20 cellular contexts compared by ENCODE assay signal in the genomic region with DNA sequence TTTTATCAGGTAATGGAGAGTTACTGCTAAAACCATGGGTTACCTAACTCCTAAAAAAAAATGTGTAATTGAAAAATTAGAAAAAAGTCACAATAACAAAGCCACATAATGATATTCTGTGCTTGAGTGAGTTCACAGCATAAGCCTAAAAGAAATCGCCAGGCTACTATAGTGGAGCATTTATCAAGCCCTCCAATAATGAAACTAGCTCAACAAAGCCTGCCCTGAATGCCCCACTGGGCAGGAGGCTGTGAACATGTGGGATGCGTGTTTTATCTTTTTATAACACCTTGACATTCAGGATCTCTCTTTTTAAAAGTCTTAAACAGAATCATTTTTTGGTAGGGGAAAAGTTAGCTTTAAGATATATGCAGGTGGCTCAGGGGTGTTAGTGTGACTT.
DNase-seq lines count a peak whose midpoint lies in the region; ATAC-seq, FAIRE-seq and TF ChIP-seq lines count a peak whose summit lies in the region.
"Had no signal": no experiment of that assay in that cellular context is flagged by ENCODE, and none has a peak within 500 bp of the region (broad histone marks: within the 10 kb centered on the region; RNA-seq: fewer than 3 reads in every experiment).

No MANE protein-coding gene starts in this region.

- no peak for DNase-seq in GM12878 (ENCODE audit: low read depth, low spot score)
- no peak for DNase-seq in neural crest cell (ENCODE audit: low read depth, low spot score)
- no peak for DNase-seq in posterior cingulate gyrus
- DNase-seq in substantia nigra (lab: John Stamatoyannopoulos, UW): no peak
- DNase-seq in DMS 273 treated with DMSO at 0.1 percent for 48 hours (lab: John Stamatoyannopoulos, UW): no peak
- DNase-seq: NCI-H1092 treated with DMSO at 0.1 percent for 48 hours, NCI-H1436 treated with DMSO at 0.1 percent for 48 hours, NCI-H1930, NCI-H226, NCI-H510A treated with DMSO at 0.1 percent for 48 hours, NCI-H774, Right ventricle myocardium superior had no signal

- no peaks in the 10 kb centered on the region for H3K27me3 ChIP-seq in KMS-11 (ENCODE audit: insufficient read depth, low read depth)
- H3K27me3 ChIP-seq in GM12878 (replicated peaks in 1 of 2; ENCODE audit: control insufficient read depth in 2 of 2, insufficient read depth in 2 of 2, low read length in 1 of 2): no peaks in the 10 kb centered on the region

- POLR2A ChIA-PET in GM12878 (lab: Charles Lee): no interaction called here

- H3K79me2 ChIP-seq in KMS-11 (ENCODE audit: insufficient read depth, low read depth) (no peaks in the 10 kb centered on the region), GM12878 (ENCODE audit: control insufficient read depth, insufficient read depth, low read length) (no peaks in the 10 kb centered on the region)

- no peak overlapping the region for H3K9ac ChIP-seq in KMS-11
- no peak overlapping the region for H3K9ac ChIP-seq in GM12878 (ENCODE audit: control insufficient read depth, insufficient read depth, low read length)

- RAD21 ChIA-PET in GM12878 (lab: Charles Lee; ENCODE audit: unreplicated experiment): interaction anchor here (1.0 to 1.2 kb wide), 2 partner anchors 17 to 43 kb away, joined by 3 to 4 read pairs; no protein-coding TSS in a partner anchor

- CTCF ChIA-PET in GM12878 (lab: Yijun Ruan, JAX): interaction anchor here (1.8 kb wide), 1 partner anchor 9 kb away, joined by 6 read pairs; no protein-coding TSS in a partner anchor

- BruUV-seq in GM12878 (replicated peaks; lab: Mats Ljungman, UMichigan): no TSS peak

- H3K27me3 Mint-ChIP-seq in neural crest cell (ENCODE audit: low read depth): no peaks in the 10 kb centered on the region
- H3K27me3 Mint-ChIP-seq: B cell had no signal

- TF ChIP-seq POLR2A in GM12878 (IDR thresholded peaks at IDR 0.05; ENCODE audit: low read depth, low read length): no peak

- H3K9me3 ChIP-seq in GM12878 (replicated peaks; ENCODE audit: control insufficient read depth, insufficient read depth, low read length): no peaks in the 10 kb centered on the region

- FAIRE-seq in GM12878 (lab: Jason Lieb, UNC): peak; percentile 7
- FAIRE-seq: A204.1, D721Med, H1 had no signal

- peak overlapping the region; percentile 50 for H3K4me3 Mint-ChIP-seq in neural crest cell
- H3K4me3 Mint-ChIP-seq: B cell, CD14-positive monocyte had no signal

- intact Hi-C loops in GM12878 (cut with micrococcal nuclease; ENCODE audit: unreplicated experiment) (no loop called here), posterior cingulate gyrus (cut with DNase I) (no loop called here)

- H2AFZ ChIP-seq in KMS-11 (ENCODE audit: low read depth) (no peak overlapping the region), GM12878 (ENCODE audit: control insufficient read depth, low read depth, low read length) (no peak overlapping the region)

- H3K4me1 ChIP-seq in KMS-11 (ENCODE audit: low read depth, poor library complexity, severe bottlenecking): peaks cover 25% of the 10 kb centered on the region
- H3K4me1 ChIP-seq in GM12878 (ENCODE audit: control insufficient read depth, insufficient read depth, low read length): no peaks in the 10 kb centered on the region

- H3K4me2 ChIP-seq in KMS-11: peak overlapping the region; percentile 3; the same call in 1 of the 2 replicates
- no peak overlapping the region for H3K4me2 ChIP-seq in GM12878 (ENCODE audit: control insufficient read depth, insufficient read depth)

- ATAC-seq in GM18868 (IDR thresholded peaks at IDR 0.05; ENCODE audit: unreplicated experiment) (peak; percentile 52), GM12878 (0 out of 3 replicates have a peak, but pooled peaks have one; percentile 31)
- ATAC-seq: HCT116 had no signal

- TF ChIP-seq EP300 in GM12878 (IDR thresholded peaks at IDR 0.05; ENCODE audit: borderline replicate concordance in 1 of 2, control insufficient read depth in 1 of 2, low read depth in 2 of 2, low read length in 2 of 2): no peak

- SMC1A ChIA-PET in GM12878 (lab: Charles Lee; ENCODE audit: uncharacterized antibody, unreplicated experiment): interaction anchor here (0.8 to 2.4 kb wide), 4 partner anchors 8 to 228 kb away, joined by 3 to 10 read pairs (median 3); no protein-coding TSS in a partner anchor

- H4K20me1 ChIP-seq in KMS-11 (ENCODE audit: insufficient read depth) (no peaks in the 10 kb centered on the region), GM12878 (ENCODE audit: control insufficient read depth, insufficient read depth) (no peaks in the 10 kb centered on the region)

- TF ChIP-seq CTCF in KMS-11 (conservative IDR thresholded peaks at IDR 0.05; ENCODE audit: low read depth, low read length): no peak
- TF ChIP-seq CTCF in GM12878 (IDR thresholded peaks at IDR 0.05 in 2 of 3, conservative IDR thresholded peaks at IDR 0.05 in 1 of 3; ENCODE audit: control insufficient read depth in 2 of 3, extremely low read depth in 1 of 3, insufficient read depth in 1 of 3, low read depth in 3 of 3, low read length in 3 of 3): no peak
- TF ChIP-seq CTCF in neural crest cell (conservative IDR thresholded peaks at IDR 0.05): no peak

- peaks cover 10% of the 10 kb centered on the region for H3K36me3 Mint-ChIP-seq in neural crest cell (ENCODE audit: low read depth)

- no peak overlapping the region for H3K4me3 ChIP-seq in KMS-11 (IDR thresholded peaks at IDR 0.05; ENCODE audit: insufficient read depth, low read depth, low read length)
- H3K4me3 ChIP-seq in GM12878: no peak overlapping the region

- no peaks in the 10 kb centered on the region for H3K36me3 ChIP-seq in KMS-11 (ENCODE audit: insufficient read depth)
- H3K36me3 ChIP-seq in GM12878 (ENCODE audit: control insufficient read depth in 2 of 2, insufficient read depth in 2 of 2, low read length in 1 of 2): no peaks in the 10 kb centered on the region

- no peak for TF ChIP-seq RAD21 in GM12878 (IDR thresholded peaks at IDR 0.05; ENCODE audit: insufficient read depth, low read depth, low read length)

- peak overlapping the region; percentile 14; the same call in 1 of the 2 replicates for H3K27ac ChIP-seq in KMS-11
- H3K27ac ChIP-seq in GM12878 (ENCODE audit: control insufficient read depth, insufficient read depth): no peak overlapping the region
- no peak overlapping the region for H3K27ac ChIP-seq in substantia nigra (ENCODE audit: low read depth, low read length, poor library complexity, severe bottlenecking)

- H3K9me3 Mint-ChIP-seq in neural crest cell: no peaks in the 10 kb centered on the region
- H3K9me3 Mint-ChIP-seq: CD14-positive monocyte had no signal

- no peak overlapping the region for H3K27ac Mint-ChIP-seq in neural crest cell (ENCODE audit: unreplicated experiment)
- H3K27ac Mint-ChIP-seq: B cell, CD14-positive monocyte had no signal

- 31% methylated on average over 2 of the region's 2 CpGs for WGBS in GM12878 (ENCODE audit: insufficient coverage, insufficient replicate concordance, low lambda C conversion rate, missing lambda C conversion rate)

- H3K4me1 Mint-ChIP-seq in neural crest cell: peaks cover 33% of the 10 kb centered on the region
- H3K4me1 Mint-ChIP-seq: B cell, CD14-positive monocyte had no signal

- in situ Hi-C loops in GM12878 (cut with MboI): no loop called here

TF ChIP-seq in GM12878, 131 proteins besides CTCF, POLR2A, EP300 and RAD21 (continues in another document):
- TF ChIP-seq KDM1A (IDR thresholded peaks at IDR 0.05; ENCODE audit: borderline replicate concordance) (no peak), SUPT20H (IDR thresholded peaks at IDR 0.05; ENCODE audit: borderline replicate concordance, control insufficient read depth, low read depth, low read length) (no peak), GABPA (IDR thresholded peaks at IDR 0.05; ENCODE audit: low read depth) (no peak), POU2F2 (IDR thresholded peaks at IDR 0.05; ENCODE audit: borderline replicate concordance, low read depth, low read length) (no peak), KAT2A (conservative IDR thresholded peaks at IDR 0.05; ENCODE audit: control insufficient read depth, low read depth, low read length) (no peak), TARDBP (IDR thresholded peaks at IDR 0.05; ENCODE audit: borderline replicate concordance) (no peak), PAX5 (IDR thresholded peaks at IDR 0.05; ENCODE audit: borderline replicate concordance, low read depth, low read length) (no peak), SMARCA5 (IDR thresholded peaks at IDR 0.05) (no peak), SIX5 (IDR thresholded peaks at IDR 0.05; ENCODE audit: low read depth, low read length, severe bottlenecking) (no peak), SP1 (IDR thresholded peaks at IDR 0.05; ENCODE audit: low read depth, low read length) (no peak), ZBED1 (IDR thresholded peaks at IDR 0.05; ENCODE audit: borderline replicate concordance) (no peak), STAT1 (conservative IDR thresholded peaks at IDR 0.05) (no peak)
- TF ChIP-seq, protein P1, sequence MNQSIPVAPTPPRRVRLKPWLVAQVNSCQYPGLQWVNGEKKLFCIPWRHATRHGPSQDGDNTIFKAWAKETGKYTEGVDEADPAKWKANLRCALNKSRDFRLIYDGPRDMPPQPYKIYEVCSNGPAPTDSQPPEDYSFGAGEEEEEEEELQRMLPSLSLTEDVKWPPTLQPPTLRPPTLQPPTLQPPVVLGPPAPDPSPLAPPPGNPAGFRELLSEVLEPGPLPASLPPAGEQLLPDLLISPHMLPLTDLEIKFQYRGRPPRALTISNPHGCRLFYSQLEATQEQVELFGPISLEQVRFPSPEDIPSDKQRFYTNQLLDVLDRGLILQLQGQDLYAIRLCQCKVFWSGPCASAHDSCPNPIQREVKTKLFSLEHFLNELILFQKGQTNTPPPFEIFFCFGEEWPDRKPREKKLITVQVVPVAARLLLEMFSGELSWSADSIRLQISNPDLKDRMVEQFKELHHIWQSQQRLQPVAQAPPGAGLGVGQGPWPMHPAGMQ (IDR thresholded peaks at IDR 0.05; ENCODE audit: borderline replicate concordance): no peak
- TF ChIP-seq, protein P2, sequence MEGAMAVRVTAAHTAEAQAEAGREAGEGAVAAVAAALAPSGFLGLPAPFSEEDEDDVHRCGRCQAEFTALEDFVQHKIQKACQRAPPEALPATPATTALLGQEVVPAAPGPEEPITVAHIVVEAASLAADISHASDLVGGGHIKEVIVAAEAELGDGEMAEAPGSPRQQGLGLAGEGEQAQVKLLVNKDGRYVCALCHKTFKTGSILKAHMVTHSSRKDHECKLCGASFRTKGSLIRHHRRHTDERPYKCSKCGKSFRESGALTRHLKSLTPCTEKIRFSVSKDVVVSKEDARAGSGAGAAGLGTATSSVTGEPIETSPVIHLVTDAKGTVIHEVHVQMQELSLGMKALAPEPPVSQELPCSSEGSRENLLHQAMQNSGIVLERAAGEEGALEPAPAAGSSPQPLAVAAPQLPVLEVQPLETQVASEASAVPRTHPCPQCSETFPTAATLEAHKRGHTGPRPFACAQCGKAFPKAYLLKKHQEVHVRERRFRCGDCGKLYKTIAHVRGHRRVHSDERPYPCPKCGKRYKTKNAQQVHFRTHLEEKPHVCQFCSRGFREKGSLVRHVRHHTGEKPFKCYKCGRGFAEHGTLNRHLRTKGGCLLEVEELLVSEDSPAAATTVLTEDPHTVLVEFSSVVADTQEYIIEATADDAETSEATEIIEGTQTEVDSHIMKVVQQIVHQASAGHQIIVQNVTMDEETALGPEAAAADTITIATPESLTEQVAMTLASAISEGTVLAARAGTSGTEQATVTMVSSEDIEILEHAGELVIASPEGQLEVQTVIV (IDR thresholded peaks at IDR 0.05; ENCODE audit: borderline replicate concordance, partially characterized antibody): no peak
